In genomic region chr1:180534199-180534598, GRCh38 we compare ENCODE assay signal across 17 cellular contexts. TPM values are rescaled to one million over a fixed set of nuclear protein-coding genes. Genes with fewer than 3 reads are reported as not detected.
A peak's percentile ranks its signal among the peaks of the same experiment; 100 is the strongest.
DNase-seq lines count a peak whose midpoint lies in the region; ATAC-seq and TF ChIP-seq lines count a peak whose summit lies in the region.
"Had no signal": no experiment of that assay in that cellular context is flagged by ENCODE, and none has a peak within 500 bp of the region (broad histone marks: within the 10 kb centered on the region; RNA-seq: fewer than 3 reads in every experiment).

No MANE protein-coding gene starts in this region.

- no peak overlapping the region for H3K27ac ChIP-seq in body of pancreas
- H3K27ac ChIP-seq: cardiac muscle cell, gastroesophageal sphincter, neutrophil had no signal

- H3K4me1 ChIP-seq in body of pancreas, result peaks cover 19% of the 10 kb centered on the region

- no peak for TF ChIP-seq CTCF in body of pancreas (IDR thresholded peaks at IDR 0.05)

- intact Hi-C loops in body of pancreas (cut with DNase I), result loop anchor here (10.0 kb wide), 1 partner anchor 91 kb away; no protein-coding TSS in a partner anchor

- WGBS in body of pancreas, 2 donors, result 68 to 69% methylated on average over 7 of the region's 7 CpGs

- no peak for ATAC-seq in body of pancreas
- ATAC-seq: gastroesophageal sphincter had no signal

- no peaks in the 10 kb centered on the region for H3K9me3 ChIP-seq in body of pancreas
- H3K9me3 ChIP-seq: gastroesophageal sphincter, neutrophil had no signal

- no peaks in the 10 kb centered on the region for H3K27me3 ChIP-seq in body of pancreas
- H3K27me3 ChIP-seq: cardiac muscle cell, gastroesophageal sphincter had no signal

- H3K4me3 ChIP-seq in body of pancreas, result no peak overlapping the region
- H3K4me3 ChIP-seq: cardiac muscle cell, gastroesophageal sphincter had no signal

- TF ChIP-seq POLR2A in body of pancreas (IDR thresholded peaks at IDR 0.05), result no peak

- no peaks in the 10 kb centered on the region for H3K36me3 ChIP-seq in body of pancreas (replicated peaks in 1 of 2; ENCODE audit: insufficient read depth in 1 of 2, low read depth in 2 of 2)
- H3K36me3 ChIP-seq: cardiac muscle cell, gastroesophageal sphincter, neutrophil had no signal

- peak; percentile 8 for DNase-seq in AG08395 (ENCODE audit: low spot score)
- peak; percentile 21 for DNase-seq in EH (ENCODE audit: low read depth)
- DNase-seq in NCI-H69 (lab: John Stamatoyannopoulos, UW), result peak; percentile 52
- peak; percentile 48 for DNase-seq in cerebellar cortex (ENCODE audit: low spot score)
- DNase-seq in HPDE6-E6E7 (ENCODE audit: extremely low spot score), result no peak
- no peak for DNase-seq in activated effector memory CD4-positive, alpha-beta T cell treated with Interleukin-2 at 50 U/mL for 16 hours
- no peak for DNase-seq in body of pancreas

RNA-seq across cellular contexts. Expression of gene OVAAL, which starts 24.6 kb away (rescaled TPM):
- not detected for total RNA-seq in body of pancreas
- total RNA-seq: activated CD4-positive, alpha-beta memory T cell treated with anti-CD3 and anti-CD28 coated beads for 36 hours; activated T-helper 1 cell treated with anti-CD3 and anti-CD28 coated beads, Interleukin-12 subunit alpha, Interleukin-12 subunit beta, Interleukin-2, Interleukin-4 antibody, amounts not matched to agents 30 ng/mL and 10 ng/mL and 1 ng/mL, durations not matched to agents 14 hours and 24 hours and 36 hours; CD4-positive, CD25-positive, alpha-beta regulatory T cell; fibroblast of lung; gastroesophageal sphincter; progenitor cell of endocrine pancreas; sciatic nerve; T-helper 1 cell treated with Interleukin-12 subunit alpha and Interleukin-12 subunit beta and Interleukin-4 antibody, amounts not matched to agents 30 ng/mL and 1 ng/mL, for 36 hours had no signal

RNA-seq across cellular contexts. Expression of gene ACBD6, which starts 31.8 kb away (rescaled TPM):
- 10 to 100 TPM; 37.4 to 49.4 TPM for total RNA-seq in body of pancreas

Comparison
In these comparisons a context has a peak if more than half of its experiments do, and no peak if none do; other contexts are left out.
1. DNase-seq: peak in AG08395 (single experiment), EH (single experiment), NCI-H69 (single experiment) and cerebellar cortex (single experiment); none in HPDE6-E6E7 (single experiment), activated effector memory CD4-positive, alpha-beta T cell treated with Interleukin-2 at 50 U/mL for 16 hours (single experiment) and body of pancreas (0 of 4).